ENCODE assay signal across 8 cellular contexts in genomic region chr12:56338643-56339422, GRCh38. TPM values are rescaled to one million over a fixed set of nuclear protein-coding genes. Genes with fewer than 3 reads are reported as not detected.
DNase-seq lines count a peak whose midpoint lies in the region; ATAC-seq, FAIRE-seq and TF ChIP-seq lines count a peak whose summit lies in the region.

A gene with protein sequence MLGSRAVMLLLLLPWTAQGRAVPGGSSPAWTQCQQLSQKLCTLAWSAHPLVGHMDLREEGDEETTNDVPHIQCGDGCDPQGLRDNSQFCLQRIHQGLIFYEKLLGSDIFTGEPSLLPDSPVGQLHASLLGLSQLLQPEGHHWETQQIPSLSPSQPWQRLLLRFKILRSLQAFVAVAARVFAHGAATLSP (plus strand): TSS chr12:56338884. CDS start chr12:56339045, 161 bp downstream.

- no peak within 1 kb of the TSS for H3K23ac ChIP-seq in H1 (ENCODE audit: insufficient read length)

- peak within 1 kb of the TSS; percentile 77 for H2BK20ac ChIP-seq in H1 (ENCODE audit: low read length)

- H3K4me1 Mint-ChIP-seq in activated CD4-positive, alpha-beta T cell treated with anti-CD3 and anti-CD28 coated beads, Interleukin-2, amount 10 ng/mL, durations not matched to agents 24 days and 14 days, result peaks cover 46% of the 10 kb centered on the region

- intact Hi-C loops in activated CD4-positive, alpha-beta T cell treated with anti-CD3 and anti-CD28 coated beads, Interleukin-2, amount 10 ng/mL, durations not matched to agents 24 days and 14 days (cut with micrococcal nuclease), result loop anchor here (1.0 to 10.0 kb wide), 4 partner anchors 21 to 296 kb away; partner anchors contain the start of genes BAZ2A, CS and STAT2
- intact Hi-C loops in colonic mucosa (cut with DNase I), result no loop called here

- peaks cover 33% of the 10 kb centered on the region for H3K36me3 Mint-ChIP-seq in activated CD4-positive, alpha-beta T cell treated with anti-CD3 and anti-CD28 coated beads, Interleukin-2, amount 10 ng/mL, durations not matched to agents 24 days and 14 days (ENCODE audit: low read depth)

- peak within 1 kb of the TSS; percentile 34; the same call in 1 of the 2 replicates for H2BK15ac ChIP-seq in H1 (ENCODE audit: low read length)

- H2AFZ ChIP-seq in H1 (ENCODE audit: low read length), result no peak within 1 kb of the TSS

- peak within 1 kb of the TSS; percentile 12; the same call in 1 of the 2 replicates for H3K27ac ChIP-seq in H1 (ENCODE audit: low read depth, low read length)
- no peak within 1 kb of the TSS for H3K27ac ChIP-seq in colonic mucosa

- no peaks in the 10 kb centered on the region for H3K9me3 Mint-ChIP-seq in activated CD4-positive, alpha-beta T cell treated with anti-CD3 and anti-CD28 coated beads, Interleukin-2, amount 10 ng/mL, durations not matched to agents 24 days and 14 days

- H3K36me3 ChIP-seq in H1 (ENCODE audit: control insufficient read depth in 2 of 4, insufficient read depth in 4 of 4, low read length in 3 of 4), result peaks cover 0 to 10% (median 7%) of the 10 kb centered on the region in 4 experiments; a peak in 5 of 8 replicates
- no peaks in the 10 kb centered on the region for H3K36me3 ChIP-seq in colonic mucosa

- no peaks in the 10 kb centered on the region for H3K79me2 ChIP-seq in H1 (ENCODE audit: control insufficient read depth in 1 of 2, insufficient read depth in 2 of 2, low read length in 2 of 2)

- peaks cover 9 to 18% (median 13%) of the 10 kb centered on the region in 4 experiments for H3K4me1 ChIP-seq in H1 (replicated peaks in 1 of 4; ENCODE audit: control insufficient read depth in 3 of 4, insufficient read depth in 4 of 4, low read length in 3 of 4)
- no peaks in the 10 kb centered on the region for H3K4me1 ChIP-seq in colonic mucosa

- H4K5ac ChIP-seq in H1 (ENCODE audit: insufficient read length, low read depth, low read length), result no peak within 1 kb of the TSS

- peak within 1 kb of the TSS in 3 of 4 experiments; percentile 22 to 43 (median 42); a peak in 4 of 7 replicates for H3K9ac ChIP-seq in H1 (replicated peaks in 1 of 4; ENCODE audit: extremely low read depth in 1 of 4, low read depth in 3 of 4, low read length in 3 of 4)
- no peak within 1 kb of the TSS for H3K9ac ChIP-seq in colonic mucosa (ENCODE audit: low read depth in 2 of 2, low read length in 2 of 2)

- no peak for FAIRE-seq in H1 (lab: Jason Lieb, UNC)

- peak within 1 kb of the TSS; percentile 96 for H2BK12ac ChIP-seq in H1 (ENCODE audit: low read depth, low read length)

- H3K27me3 ChIP-seq in H1 (replicated peaks in 1 of 4; ENCODE audit: control insufficient read depth in 3 of 4, extremely low read depth in 1 of 4, insufficient read depth in 3 of 4, low read length in 3 of 4), result no peaks in the 10 kb centered on the region
- no peaks in the 10 kb centered on the region for H3K27me3 ChIP-seq in colonic mucosa

- peak within 1 kb of the TSS; percentile 88 for H4K91ac ChIP-seq in H1 (replicated peaks; ENCODE audit: insufficient read length, low read length)

- 32% methylated on average over 8 of the region's 8 CpGs; no CpG with 5 or more reads in 1 of the 2 experiments for WGBS in H1 (ENCODE audit: extremely low coverage in 1 of 2, insufficient coverage in 1 of 2, insufficient read length in 1 of 2, insufficient replicate concordance in 2 of 2, low coverage in 1 of 2, low lambda C conversion rate in 2 of 2, missing lambda C conversion rate in 1 of 2), 2 experiments

- peak within 1 kb of the TSS; percentile 10 for H2BK120ac ChIP-seq in H1 (replicated peaks; ENCODE audit: low read depth, low read length)

- no peak for TF ChIP-seq EP300 in H1 (IDR thresholded peaks at IDR 0.05; ENCODE audit: borderline replicate concordance in 1 of 2, low read depth in 2 of 2, low read length in 2 of 2)

- no peaks in the 10 kb centered on the region for H3K79me1 ChIP-seq in H1 (ENCODE audit: low read depth, low read length)

- no peaks in the 10 kb centered on the region for H4K20me1 ChIP-seq in H1 (replicated peaks in 1 of 2; ENCODE audit: control insufficient read depth in 1 of 2, insufficient read depth in 2 of 2, low read length in 2 of 2)

- no peak within 1 kb of the TSS for H3K56ac ChIP-seq in H1 (replicated peaks; ENCODE audit: insufficient read length, low read depth, low read length)

- TF ChIP-seq CTCF in H1 (IDR thresholded peaks at IDR 0.05; ENCODE audit: control extremely low read depth in 1 of 3, insufficient read depth in 1 of 3, low read depth in 1 of 3, low read length in 3 of 3) (no peak), colonic mucosa (IDR thresholded peaks at IDR 0.05) (no peak)

- H3K4me3 ChIP-seq in H1 (ENCODE audit: extremely low read depth in 1 of 4, insufficient read depth in 2 of 4, low read depth in 3 of 4, low read length in 4 of 4) (peak within 1 kb of the TSS in 2 of 4 experiments; percentile 28 to 29; a peak in 4 of 8 replicates), colonic mucosa (no peak within 1 kb of the TSS)

- peak within 1 kb of the TSS; percentile 79; the same call in 1 of the 2 replicates for H2BK5ac ChIP-seq in H1 (ENCODE audit: low read depth, low read length)

- H3K27me3 Mint-ChIP-seq in activated CD4-positive, alpha-beta T cell treated with anti-CD3 and anti-CD28 coated beads, Interleukin-2, amount 10 ng/mL, durations not matched to agents 24 days and 14 days, result no peaks in the 10 kb centered on the region

- DNase-seq in DMS153 (lab: John Stamatoyannopoulos, UW) (peak; percentile 43), H1 (ENCODE audit: low read depth in 1 of 2, low spot score in 2 of 2) (peak; percentile 63 to 74), AG20443 (ENCODE audit: low spot score) (no peak), colonic mucosa (no peak)
- DNase-seq in activated CD4-positive, alpha-beta T cell treated with anti-CD3 and anti-CD28 coated beads, Interleukin-2, amount 10 ng/mL, durations not matched to agents 24 days and 14 days, result peak; percentile 93
- peak; percentile 91 for DNase-seq in stimulated activated CD4-positive, alpha-beta T cell treated with anti-CD3 and anti-CD28 coated beads, Interleukin-4, amount 100 ng/mL, for 24 hours

- H3K14ac ChIP-seq in H1 (ENCODE audit: insufficient read length), result peak within 1 kb of the TSS; percentile 8

- H4K8ac ChIP-seq in H1 (ENCODE audit: extremely low read depth, insufficient read depth, low read length), result 0 out of 2 replicates have a peak within 1 kb of the TSS, but pooled peaks have one; percentile 37

- POLR2A ChIA-PET in H1 (lab: Charles Lee; ENCODE audit: partially characterized antibody), result interaction anchor here (0.5 to 7.2 kb wide), 21 partner anchors 8 to 183 kb away, joined by 3 to 55 read pairs (median 3); partner anchors contain the start of genes CNPY2, CS, MYL6 and RBMS2

- peak within 1 kb of the TSS; percentile 72; the same call in 1 of the 2 replicates for H3K18ac ChIP-seq in H1 (ENCODE audit: extremely low read depth, low read length)

- peak within 1 kb of the TSS; percentile 52 to 59 for H3K4me2 ChIP-seq in H1 (ENCODE audit: insufficient read depth in 1 of 2, low read depth in 2 of 2, low read length in 2 of 2)

- H2AK5ac ChIP-seq in H1 (ENCODE audit: low read depth, low read length), result no peak within 1 kb of the TSS; the same call in 1 of the 2 replicates

- no peak within 1 kb of the TSS for H3K4ac ChIP-seq in H1 (replicated peaks; ENCODE audit: insufficient read length, low read depth, low read length)

- H3K4me3 Mint-ChIP-seq in activated CD4-positive, alpha-beta T cell treated with anti-CD3 and anti-CD28 coated beads, Interleukin-2, amount 10 ng/mL, durations not matched to agents 24 days and 14 days, result peak within 1 kb of the TSS; percentile 95

- TF ChIP-seq RAD21 in H1 (IDR thresholded peaks at IDR 0.05 in 1 of 2, conservative IDR thresholded peaks at IDR 0.05 in 1 of 2; ENCODE audit: low read depth in 2 of 2, low read length in 2 of 2), result no peak

- CTCF ChIA-PET in H1 (lab: Charles Lee; ENCODE audit: partially characterized antibody), result interaction anchor here (0.6 to 2.9 kb wide), 8 partner anchors 8 to 580 kb away, joined by 3 to 13 read pairs (median 4); partner anchors contain the start of genes ANKRD52 and SPRYD4

- H3K23me2 ChIP-seq in H1 (ENCODE audit: low read depth, low read length), result no peaks in the 10 kb centered on the region

- H3K27ac Mint-ChIP-seq in activated CD4-positive, alpha-beta T cell treated with anti-CD3 and anti-CD28 coated beads, Interleukin-2, amount 10 ng/mL, durations not matched to agents 24 days and 14 days, result peak within 1 kb of the TSS; percentile 100

- 0 out of 3 replicates have a peak, but pooled peaks of 1 of the 2 experiments have one; percentile 31 for TF ChIP-seq POLR2A in H1 (IDR thresholded peaks at IDR 0.05; ENCODE audit: control extremely low read depth in 1 of 2, low read depth in 2 of 2, low read length in 2 of 2)

- peak; percentile 32 for ATAC-seq in HG03354 (IDR thresholded peaks at IDR 0.05; ENCODE audit: poor library complexity, severe bottlenecking, unreplicated experiment)
- ATAC-seq in GM19328 (IDR thresholded peaks at IDR 0.05; ENCODE audit: unreplicated experiment), result no peak

- H3K9me3 ChIP-seq in H1 (ENCODE audit: insufficient read depth in 2 of 2, low read depth in 1 of 2, low read length in 1 of 2) (no peaks in the 10 kb centered on the region), colonic mucosa (no peaks in the 10 kb centered on the region)

TF ChIP-seq in H1, 55 proteins besides CTCF, POLR2A, EP300 and RAD21 (continues in another document):
- TF ChIP-seq RNF2 (IDR thresholded peaks at IDR 0.05; ENCODE audit: borderline replicate concordance, low read depth, low read length, missing control alignments, poor library complexity, severe bottlenecking) (no peak), EGR1 (IDR thresholded peaks at IDR 0.05; ENCODE audit: borderline replicate concordance, low read depth, low read length) (no peak), TEAD4 (IDR thresholded peaks at IDR 0.05; ENCODE audit: low read depth, low read length) (peak; percentile 53; the same call in 1 of the 2 replicates), SP1 (IDR thresholded peaks at IDR 0.05; ENCODE audit: low read depth, low read length) (peak; percentile 61; the same call in 1 of the 2 replicates)
- TF ChIP-seq, protein P1, sequence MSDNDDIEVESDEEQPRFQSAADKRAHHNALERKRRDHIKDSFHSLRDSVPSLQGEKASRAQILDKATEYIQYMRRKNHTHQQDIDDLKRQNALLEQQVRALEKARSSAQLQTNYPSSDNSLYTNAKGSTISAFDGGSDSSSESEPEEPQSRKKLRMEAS (IDR thresholded peaks at IDR 0.05), result 0 out of 2 replicates have a peak, but pooled peaks have one; percentile 24

RNA-seq across cellular contexts. Expression of the gene that starts here (rescaled TPM):
- 36.0 and 36.9 TPM in 2 replicates for total RNA-seq in activated CD4-positive, alpha-beta T cell treated with anti-CD3 and anti-CD28 coated beads, Interleukin-2, amount 10 ng/mL, durations not matched to agents 24 days and 14 days
- total RNA-seq in H1 (2021; fragmentation: NEBNext Ultra II Directional; extraction: Animal tissue kit (Norgen Biotek cat#: 25700)), result 1.4 and 2.3 TPM in 2 replicates
- polyA plus RNA-seq in H1 (2011; rRNA removed), result 2.6 and 3.6 TPM in 2 replicates
- polyA plus RNA-seq in H1 (2011; cell fraction: cytosol; rRNA removed), result 2.3 TPM
- 3.0 TPM for polyA plus RNA-seq in H1 (2011; cell fraction: nucleus; rRNA removed)
- 1.7 to 2.7 TPM (median 2.1 TPM) in 4 replicates for polyA plus RNA-seq in H1 (2012, experiment 1 of 2)
- 2.6 TPM for polyA plus RNA-seq in H1 (2012, experiment 2 of 2)
- polyA plus RNA-seq in H1 (2013, experiment 1 of 2), result 2.9 TPM
- 3.7 TPM for polyA plus RNA-seq in H1 (2013, experiment 2 of 2)
- 0.85 and 1.1 TPM in 2 replicates for polyA minus RNA-seq in H1 (2011; rRNA and poly(A)+ RNA removed)
- polyA minus RNA-seq in H1 (2011; cell fraction: cytosol; rRNA and poly(A)+ RNA removed), result not detected
- 1.3 TPM for polyA minus RNA-seq in H1 (2011; cell fraction: nucleus; rRNA and poly(A)+ RNA removed)
- total RNA-seq in colonic mucosa, result under 1 TPM in 1 of 2 donors, not detected in 1; 0.27 TPM

Comparison
In these comparisons a context has a peak if more than half of its experiments do, and no peak if none do; other contexts are left out.
1. RNA of the gene that starts here (total RNA-seq): 36.0 to 36.9 TPM in activated CD4-positive, alpha-beta T cell treated with anti-CD3 and anti-CD28 coated beads, Interleukin-2, amount 10 ng/mL, durations not matched to agents 24 days and 14 days; 1.4 to 2.3 TPM in H1 and 0.27 TPM in colonic mucosa; every median in the first group is over 10 times any median in the second.
2. DNase-seq: peak in DMS153 (single experiment), activated CD4-positive, alpha-beta T cell treated with anti-CD3 and anti-CD28 coated beads, Interleukin-2, amount 10 ng/mL, durations not matched to agents 24 days and 14 days (single experiment), H1 (2 of 2) and stimulated activated CD4-positive, alpha-beta T cell treated with anti-CD3 and anti-CD28 coated beads, Interleukin-4, amount 100 ng/mL, for 24 hours (single experiment); none in AG20443 (single experiment) and colonic mucosa (single experiment).
3. H3K9ac ChIP-seq: peak in H1 (3 of 4); none in colonic mucosa (0 of 2).